9 cellular contexts compared by ENCODE assay signal in genomic region chr14:23005861-23006534, GRCh38. TPM values are rescaled to one million over a fixed set of nuclear protein-coding genes. Genes with fewer than 3 reads are reported as not detected.
DNase-seq lines count a peak whose midpoint lies in the region; ATAC-seq and TF ChIP-seq lines count a peak whose summit lies in the region.
"Had no signal": no experiment of that assay in that cellular context is flagged by ENCODE, and none has a peak within 500 bp of the region (broad histone marks: within the 10 kb centered on the region; RNA-seq: fewer than 3 reads in every experiment).

No MANE protein-coding gene starts in this region.

- no peaks in the 10 kb centered on the region for H3K9me3 Mint-ChIP-seq in CD14-positive monocyte
- no peaks in the 10 kb centered on the region for H3K9me3 Mint-ChIP-seq in natural killer cell treated with Interleukin-12 subunit alpha and Interleukin-12 subunit beta and Interleukin-15 and Interleukin-18, amount 100 ng/mL, for 72 hours

- no peak for DNase-seq in CD14-positive monocyte (ENCODE audit: low spot score)
- DNase-seq in LNCaP clone FGC (ENCODE audit: low read depth), result no peak
- DNase-seq in caudate nucleus (lab: John Stamatoyannopoulos, UW), result no peak
- DNase-seq in natural killer cell treated with Interleukin-12 subunit alpha and Interleukin-12 subunit beta and Interleukin-15 and Interleukin-18, amount 100 ng/mL, for 72 hours (ENCODE audit: low spot score), result no peak
- no peak for DNase-seq in NCI-H524 (lab: John Stamatoyannopoulos, UW)
- no peak for DNase-seq in NCI-H2171 treated with DMSO at 0.1 percent for 48 hours (lab: John Stamatoyannopoulos, UW)

- intact Hi-C loops in CD14-positive monocyte (cut with micrococcal nuclease), result loop anchor here in 1 of 2 donors (10.0 kb wide), 1 partner anchor 1439 kb away; the partner anchor contains the start of gene SDR39U1

- H3K27ac ChIP-seq in caudate nucleus (ENCODE audit: low read depth, low read length), result peak overlapping the region; percentile 99

- H3K4me3 Mint-ChIP-seq in CD14-positive monocyte, result peak overlapping the region; percentile 99
- peak overlapping the region; percentile 99 for H3K4me3 Mint-ChIP-seq in natural killer cell treated with Interleukin-12 subunit alpha and Interleukin-12 subunit beta and Interleukin-15 and Interleukin-18, amount 100 ng/mL, for 72 hours

- H3K27ac Mint-ChIP-seq in CD14-positive monocyte, result peak overlapping the region in 6 of 7 donors; percentile 92 to 97 (median 96)
- peak overlapping the region; percentile 95 to 96 for H3K27ac Mint-ChIP-seq in natural killer cell treated with Interleukin-12 subunit alpha and Interleukin-12 subunit beta and Interleukin-15 and Interleukin-18, amount 100 ng/mL, for 72 hours

- H3K27me3 Mint-ChIP-seq in CD14-positive monocyte (ENCODE audit: low read depth in 3 of 3), result no peaks in the 10 kb centered on the region
- H3K27me3 Mint-ChIP-seq in natural killer cell treated with Interleukin-12 subunit alpha and Interleukin-12 subunit beta and Interleukin-15 and Interleukin-18, amount 100 ng/mL, for 72 hours, result no peaks in the 10 kb centered on the region

- H3K36me3 Mint-ChIP-seq in CD14-positive monocyte, result peaks cover 0 to 4% of the 10 kb centered on the region in 2 donors
- no peaks in the 10 kb centered on the region for H3K36me3 Mint-ChIP-seq in natural killer cell treated with Interleukin-12 subunit alpha and Interleukin-12 subunit beta and Interleukin-15 and Interleukin-18, amount 100 ng/mL, for 72 hours

- ATAC-seq in natural killer cell treated with Interleukin-12 subunit alpha and Interleukin-12 subunit beta and Interleukin-15 and Interleukin-18, amount 100 ng/mL, for 72 hours, result no peak
- no peak for ATAC-seq in GM19351 (IDR thresholded peaks at IDR 0.05; ENCODE audit: unreplicated experiment)
- no peak for ATAC-seq in HG03571 (IDR thresholded peaks at IDR 0.05; ENCODE audit: unreplicated experiment)

- peaks cover 21% of the 10 kb centered on the region for H3K4me1 Mint-ChIP-seq in CD14-positive monocyte
- peaks cover 24 to 42% of the 10 kb centered on the region in 2 donors for H3K4me1 Mint-ChIP-seq in natural killer cell treated with Interleukin-12 subunit alpha and Interleukin-12 subunit beta and Interleukin-15 and Interleukin-18, amount 100 ng/mL, for 72 hours (ENCODE audit: low read depth in 2 of 2)

- peak overlapping the region; percentile 77 for H3K4me3 ChIP-seq in LNCaP clone FGC (ENCODE audit: low read depth, low read length)

- no peak for TF ChIP-seq CTCF in CD14-positive monocyte (IDR thresholded peaks at IDR 0.05)
- no peak for TF ChIP-seq CTCF in LNCaP clone FGC (IDR thresholded peaks at IDR 0.05; ENCODE audit: control insufficient read depth, extremely low read depth, insufficient read depth)

RNA-seq across cellular contexts. Expression of gene C14orf93, which starts 3.9 kb away (rescaled TPM):
- 1 to 10 TPM; 2.5 to 3.7 TPM for polyA plus RNA-seq in CD14-positive monocyte
- total RNA-seq in natural killer cell treated with Interleukin-12 subunit alpha and Interleukin-12 subunit beta and Interleukin-15 and Interleukin-18, amount 100 ng/mL, for 72 hours, result 10 to 100 TPM in 1 of 2 donors, 1 to 10 TPM in 1; 2.8 to 10.8 TPM

RNA-seq across cellular contexts. Expression of gene AJUBA, which starts 23.6 kb away (rescaled TPM):
- polyA plus RNA-seq in CD14-positive monocyte, result not detected
- total RNA-seq in natural killer cell treated with Interleukin-12 subunit alpha and Interleukin-12 subunit beta and Interleukin-15 and Interleukin-18, amount 100 ng/mL, for 72 hours, result 1 to 10 TPM in 1 of 2 donors, under 1 TPM in 1; 0.17 to 2.1 TPM

RNA-seq across cellular contexts. Expression of gene PSMB5, which starts 28.7 kb away (rescaled TPM):
- polyA plus RNA-seq in CD14-positive monocyte, result 10 to 100 TPM; 57.6 to 61.8 TPM
- total RNA-seq in natural killer cell treated with Interleukin-12 subunit alpha and Interleukin-12 subunit beta and Interleukin-15 and Interleukin-18, amount 100 ng/mL, for 72 hours, result 100 to 1,000 TPM; 102 to 121 TPM

RNA-seq across cellular contexts. Expression of gene PSMB11, which starts 36.0 kb away (rescaled TPM):
- polyA plus RNA-seq in CD14-positive monocyte, result not detected
- not detected for total RNA-seq in natural killer cell treated with Interleukin-12 subunit alpha and Interleukin-12 subunit beta and Interleukin-15 and Interleukin-18, amount 100 ng/mL, for 72 hours
- total RNA-seq: lung microvascular endothelial cell had no signal

RNA-seq across cellular contexts. Expression of gene HAUS4, which starts 49.1 kb away (rescaled TPM):
- 10 to 100 TPM; 57.3 to 79.7 TPM for polyA plus RNA-seq in CD14-positive monocyte
- total RNA-seq in natural killer cell treated with Interleukin-12 subunit alpha and Interleukin-12 subunit beta and Interleukin-15 and Interleukin-18, amount 100 ng/mL, for 72 hours, result 10 to 100 TPM; 34.4 to 56.8 TPM
